Comparison of ENCODE assay signal across 25 cellular contexts in the genomic region with DNA sequence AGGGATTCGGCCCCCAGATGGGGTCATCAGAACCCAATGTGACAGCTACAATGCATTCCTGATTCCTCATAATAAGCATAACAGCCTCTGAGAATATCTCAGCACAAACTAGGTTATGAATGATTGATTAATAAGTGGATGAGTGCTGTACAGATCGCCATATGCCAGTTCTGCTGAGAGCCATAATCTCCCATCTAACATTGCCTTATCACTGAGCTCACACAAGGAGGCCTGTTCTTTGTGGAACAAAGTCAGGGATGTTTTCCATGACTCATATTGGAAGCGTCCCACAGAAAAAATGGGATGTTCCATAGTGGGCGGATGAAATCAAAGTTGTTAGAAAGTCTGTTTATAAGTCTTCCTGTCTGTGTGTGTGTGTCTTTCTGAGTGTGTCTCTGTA.
DNase-seq lines count a peak whose midpoint lies in the region; ATAC-seq, FAIRE-seq and TF ChIP-seq lines count a peak whose summit lies in the region.
"Had no signal": no experiment of that assay in that cellular context is flagged by ENCODE, and none has a peak within 500 bp of the region (broad histone marks: within the 10 kb centered on the region; RNA-seq: fewer than 3 reads in every experiment).

No MANE protein-coding gene starts in this region.

- H3K36me3 ChIP-seq in RWPE2 (ENCODE audit: low read depth) (no peaks in the 10 kb centered on the region), endodermal cell (ENCODE audit: control insufficient read depth, insufficient read depth, low read length) (no peaks in the 10 kb centered on the region)
- H3K36me3 ChIP-seq: transverse colon had no signal

- DNase-seq in GM03348 (ENCODE audit: low spot score) (peak; percentile 25), RWPE2 (ENCODE audit: low spot score) (no peak), hepatic stellate cell (ENCODE audit: low spot score) (peak; percentile 16), urothelium cell line (ENCODE audit: low spot score) (peak; percentile 29), UCSD-AML1 (lab: John Stamatoyannopoulos, UW; ENCODE audit: unreplicated experiment) (no peak), endodermal cell (no peak)
- DNase-seq: activated CD4-positive, alpha-beta memory T cell treated with anti-CD3 and anti-CD28 coated beads, Interleukin-2, amount 10 ng/mL, durations not matched to agents 7 days and 5 days; activated CD4-positive, CD25-positive, alpha-beta regulatory T cell; activated naive CD4-positive, alpha-beta T cell; activated T-cell treated with anti-CD3 and anti-CD28 coated beads, Interleukin-2, amount 50 U/mL, for 1 hour; KBM-7; left cardiac atrium; MV-4-11; NCI-H2029; NCI-H446; stimulated activated naive CD4-positive, alpha-beta T cell; T-helper 9 cell; transverse colon had no signal

- no peaks in the 10 kb centered on the region for H3K9me3 ChIP-seq in RWPE2 (ENCODE audit: severe bottlenecking)
- no peaks in the 10 kb centered on the region for H3K9me3 ChIP-seq in endodermal cell (ENCODE audit: control insufficient read depth, low read length)
- H3K9me3 ChIP-seq: transverse colon had no signal

- H3K4me3 ChIP-seq in RWPE2 (ENCODE audit: severe bottlenecking) (no peak overlapping the region), endodermal cell (ENCODE audit: low read length) (no peak overlapping the region)
- H3K4me3 ChIP-seq: SK-N-MC, skin epidermis, transverse colon had no signal

- WGBS in endodermal cell (ENCODE audit: insufficient coverage in 1 of 2, insufficient read length in 1 of 2), 2 experiments: 86 to 92% methylated on average over 2 to 4 of the region's 4 CpGs

- H3K27ac ChIP-seq in RWPE2 (ENCODE audit: poor library complexity, severe bottlenecking): no peak overlapping the region
- no peak overlapping the region for H3K27ac ChIP-seq in endodermal cell (ENCODE audit: low read depth, low read length)
- H3K27ac ChIP-seq: SK-N-MC, skin epidermis, transverse colon had no signal

- H3K9ac ChIP-seq in endodermal cell (ENCODE audit: extremely low read depth, low read length, poor library complexity, severe bottlenecking): no peak overlapping the region

- TF ChIP-seq CTCF in RWPE2 (IDR thresholded peaks at IDR 0.05; ENCODE audit: poor library complexity, severe bottlenecking): no peak
- no peak for TF ChIP-seq CTCF in endodermal cell (conservative IDR thresholded peaks at IDR 0.05)

- peaks cover 2% of the 10 kb centered on the region for H3K27me3 Mint-ChIP-seq in endodermal cell (ENCODE audit: insufficient read depth)
- H3K27me3 Mint-ChIP-seq: activated CD4-positive, alpha-beta memory T cell treated with anti-CD3 and anti-CD28 coated beads, Interleukin-2, amount 10 ng/mL, durations not matched to agents 7 days and 5 days had no signal

- no peaks in the 10 kb centered on the region for H3K27me3 ChIP-seq in RWPE2 (ENCODE audit: insufficient read depth, poor library complexity, severe bottlenecking)
- no peaks in the 10 kb centered on the region for H3K27me3 ChIP-seq in endodermal cell (ENCODE audit: control insufficient read depth, insufficient read depth, low read length, poor library complexity, severe bottlenecking)
- H3K27me3 ChIP-seq: transverse colon had no signal

- no peak overlapping the region for H3K4me3 Mint-ChIP-seq in endodermal cell
- H3K4me3 Mint-ChIP-seq: activated CD4-positive, alpha-beta memory T cell treated with anti-CD3 and anti-CD28 coated beads, Interleukin-2, amount 10 ng/mL, durations not matched to agents 7 days and 5 days; natural killer cell treated with Interleukin-12 subunit alpha and Interleukin-12 subunit beta and Interleukin-15 and Interleukin-18, amount 100 ng/mL, for 72 hours had no signal

- no peak overlapping the region for H3K27ac Mint-ChIP-seq in endodermal cell
- H3K27ac Mint-ChIP-seq: activated CD4-positive, alpha-beta memory T cell treated with anti-CD3 and anti-CD28 coated beads, Interleukin-2, amount 10 ng/mL, durations not matched to agents 7 days and 5 days; natural killer cell treated with Interleukin-12 subunit alpha and Interleukin-12 subunit beta and Interleukin-15 and Interleukin-18, amount 100 ng/mL, for 72 hours; progenitor cell of endocrine pancreas had no signal

- H3K4me1 ChIP-seq in RWPE2 (ENCODE audit: insufficient read depth, poor library complexity, severe bottlenecking) (no peaks in the 10 kb centered on the region), endodermal cell (ENCODE audit: control insufficient read depth, insufficient read depth, low read length) (no peaks in the 10 kb centered on the region)
- H3K4me1 ChIP-seq: transverse colon had no signal

- peak; percentile 35; the same call in 1 of the 3 replicates for ATAC-seq in RWPE2 (ENCODE audit: low read depth)
- ATAC-seq in esophagus mucosa: no peak
- ATAC-seq: left cardiac atrium; natural killer cell treated with Interleukin-12 subunit alpha and Interleukin-12 subunit beta and Interleukin-15 and Interleukin-18, amount 100 ng/mL, for 72 hours had no signal

- H3K4me1 Mint-ChIP-seq in endodermal cell: peaks cover 6% of the 10 kb centered on the region
- H3K4me1 Mint-ChIP-seq: activated CD4-positive, alpha-beta memory T cell treated with anti-CD3 and anti-CD28 coated beads, Interleukin-2, amount 10 ng/mL, durations not matched to agents 7 days and 5 days had no signal

- FAIRE-seq in urothelium cell line (lab: Jason Lieb, UNC): no peak
- FAIRE-seq: G401.6, RCC 7860 had no signal

- no peaks in the 10 kb centered on the region for H3K36me3 Mint-ChIP-seq in endodermal cell (ENCODE audit: low read depth)
- H3K36me3 Mint-ChIP-seq: natural killer cell treated with Interleukin-12 subunit alpha and Interleukin-12 subunit beta and Interleukin-15 and Interleukin-18, amount 100 ng/mL, for 72 hours had no signal

- no peaks in the 10 kb centered on the region for H3K9me3 Mint-ChIP-seq in endodermal cell
- H3K9me3 Mint-ChIP-seq: activated CD4-positive, alpha-beta memory T cell treated with anti-CD3 and anti-CD28 coated beads, Interleukin-2, amount 10 ng/mL, durations not matched to agents 7 days and 5 days; natural killer cell treated with Interleukin-12 subunit alpha and Interleukin-12 subunit beta and Interleukin-15 and Interleukin-18, amount 100 ng/mL, for 72 hours had no signal

Comparison
In these comparisons a context has a peak if more than half of its experiments do, and no peak if none do; other contexts are left out.
1. DNase-seq: peak in GM03348 (single experiment), hepatic stellate cell (single experiment) and urothelium cell line (single experiment); none in RWPE2 (single experiment), UCSD-AML1 (single experiment) and endodermal cell (single experiment).